8 cellular contexts compared by ENCODE assay signal in genomic region chr2:161063074-161063945, GRCh38.
DNase-seq lines count a peak whose midpoint lies in the region; ATAC-seq and TF ChIP-seq lines count a peak whose summit lies in the region.

No MANE protein-coding gene starts in this region.

- TF ChIP-seq RAD21 in HCT116 (IDR thresholded peaks at IDR 0.05; ENCODE audit: low read depth) = peak; percentile 87

- TF ChIP-seq CTCF in GM12801 (IDR thresholded peaks at IDR 0.05; ENCODE audit: extremely low read depth, insufficient read length) (peak; percentile 39), HCT116 (IDR thresholded peaks at IDR 0.05 in 2 of 3, conservative IDR thresholded peaks at IDR 0.05 in 1 of 3; ENCODE audit: borderline replicate concordance in 1 of 3, insufficient read depth in 1 of 3, low read depth in 2 of 3, low read length in 2 of 3) (peak; percentile 60 to 93 (median 90); a peak in 5 of 6 replicates), MM.1S (IDR thresholded peaks at IDR 0.05; ENCODE audit: low read length) (peak; percentile 85), upper lobe of left lung (IDR thresholded peaks at IDR 0.05) (peak; percentile 72 to 96 (median 82))

- POLR2A ChIA-PET in HCT116 (lab: Charles Lee) = interaction anchor here (0.8 kb wide), 2 partner anchors 26 to 822 kb away, joined by 3 read pairs; no protein-coding TSS in a partner anchor

- TF ChIP-seq POLR2A in HCT116 (IDR thresholded peaks at IDR 0.05; ENCODE audit: borderline replicate concordance, extremely low read depth, insufficient read depth, insufficient read length) (no peak), upper lobe of left lung (IDR thresholded peaks at IDR 0.05) (no peak)

- H3K79me2 ChIP-seq in HCT116 (ENCODE audit: insufficient read depth, low read length) = no peaks in the 10 kb centered on the region
- H3K79me2 ChIP-seq in MM.1S (ENCODE audit: low read length) = no peaks in the 10 kb centered on the region
- no peaks in the 10 kb centered on the region for H3K79me2 ChIP-seq in trophoblast cell (ENCODE audit: control insufficient read depth, insufficient read depth, low read length, poor library complexity)

- no peak overlapping the region for H4K91ac ChIP-seq in trophoblast cell (ENCODE audit: low read depth, low read length)

- peaks cover 5% of the 10 kb centered on the region for H3K27me3 Mint-ChIP-seq in activated naive CD4-positive, alpha-beta T cell treated with anti-CD3 and anti-CD28 coated beads for 36 hours (ENCODE audit: low read depth)

- no peaks in the 10 kb centered on the region for H3K9me3 ChIP-seq in HCT116 (ENCODE audit: control insufficient read depth in 1 of 2, insufficient read depth in 1 of 2, low read depth in 1 of 2, low read length in 2 of 2)
- no peaks in the 10 kb centered on the region for H3K9me3 ChIP-seq in MM.1S (replicated peaks; ENCODE audit: insufficient read depth, low read length)
- H3K9me3 ChIP-seq in trophoblast cell (ENCODE audit: insufficient read depth, low read depth, low read length) = no peaks in the 10 kb centered on the region
- H3K9me3 ChIP-seq in upper lobe of left lung = no peaks in the 10 kb centered on the region

- H3K9ac ChIP-seq in HCT116 (ENCODE audit: low read length) (no peak overlapping the region), MM.1S (ENCODE audit: low read length) (no peak overlapping the region), trophoblast cell (ENCODE audit: low read length) (no peak overlapping the region)

- no peak overlapping the region for H3K27ac Mint-ChIP-seq in activated naive CD4-positive, alpha-beta T cell treated with anti-CD3 and anti-CD28 coated beads for 36 hours

- ATAC-seq in HCT116 = peak; percentile 97
- peak; percentile 87 to 96 for ATAC-seq in upper lobe of left lung (ENCODE audit: low FRiP score in 2 of 2)

- no peak overlapping the region for H3K27ac ChIP-seq in HCT116 (ENCODE audit: low read depth, low read length)
- H3K27ac ChIP-seq in MM.1S (ENCODE audit: low read length) = no peak overlapping the region
- no peak overlapping the region for H3K27ac ChIP-seq in trophoblast cell (ENCODE audit: low read depth, low read length)
- H3K27ac ChIP-seq in upper lobe of left lung = no peak overlapping the region

- no peak overlapping the region for H3K4ac ChIP-seq in trophoblast cell (ENCODE audit: low read depth, low read length)

- no peak overlapping the region for H2BK12ac ChIP-seq in trophoblast cell (ENCODE audit: low read length)

- no peaks in the 10 kb centered on the region for H3K9me3 Mint-ChIP-seq in activated naive CD4-positive, alpha-beta T cell treated with anti-CD3 and anti-CD28 coated beads for 36 hours

- H3K27me3 ChIP-seq in HCT116 (ENCODE audit: insufficient read depth, low read length) = no peaks in the 10 kb centered on the region
- no peaks in the 10 kb centered on the region for H3K27me3 ChIP-seq in MM.1S (replicated peaks; ENCODE audit: insufficient read depth, low read length)
- no peaks in the 10 kb centered on the region for H3K27me3 ChIP-seq in trophoblast cell (ENCODE audit: insufficient read depth, low read length)
- no peaks in the 10 kb centered on the region for H3K27me3 ChIP-seq in upper lobe of left lung

- no peaks in the 10 kb centered on the region for H3K36me3 Mint-ChIP-seq in activated naive CD4-positive, alpha-beta T cell treated with anti-CD3 and anti-CD28 coated beads for 36 hours (ENCODE audit: low read depth)

- H4K12ac ChIP-seq in trophoblast cell (ENCODE audit: low read depth, low read length) = no peak overlapping the region

- H4K20me1 ChIP-seq in HCT116 (ENCODE audit: insufficient read depth) (no peaks in the 10 kb centered on the region), MM.1S (ENCODE audit: insufficient read depth, low read length) (no peaks in the 10 kb centered on the region)

- H3K9me2 ChIP-seq in HCT116 (ENCODE audit: insufficient read depth) = no peaks in the 10 kb centered on the region
- H3K9me2 ChIP-seq in MM.1S (replicated peaks; ENCODE audit: insufficient read depth, low read length) = no peaks in the 10 kb centered on the region

- H2BK120ac ChIP-seq in trophoblast cell (ENCODE audit: insufficient read depth, low read length, poor library complexity) = no peak overlapping the region

- in situ Hi-C loops in SK-MEL-5 (cut with HindIII; ENCODE audit: low pct_unique_long_range_greater_than_20kb, low sequenced_read_pairs) = no loop called here

- H3K4me1 Mint-ChIP-seq in activated naive CD4-positive, alpha-beta T cell treated with anti-CD3 and anti-CD28 coated beads for 36 hours (ENCODE audit: low read depth) = peaks cover 8% of the 10 kb centered on the region

- no peak overlapping the region for H2AK5ac ChIP-seq in trophoblast cell (ENCODE audit: low read length)

- H3K4me2 ChIP-seq in HCT116 (ENCODE audit: low read length) (peak overlapping the region; percentile 51), MM.1S (ENCODE audit: low read depth, low read length) (peak overlapping the region; percentile 27; the same call in 1 of the 2 replicates), trophoblast cell (ENCODE audit: low read length) (peak overlapping the region; percentile 35)

- RAD21 ChIA-PET in HCT116 (lab: Charles Lee; ENCODE audit: low non-redundant PET in 1 of 2, low total read pairs in 2 of 2, uncharacterized antibody in 2 of 2, unreplicated experiment in 2 of 2) = interaction anchor here (0.8 to 1.1 kb wide), 3 partner anchors 59 to 739 kb away, joined by 3 to 5 read pairs (median 4); no protein-coding TSS in a partner anchor

- CTCF ChIA-PET in HCT116 (lab: Charles Lee) = interaction anchor here (0.6 to 1.6 kb wide), 29 partner anchors 10 to 954 kb away, joined by 3 to 13 read pairs (median 4); no protein-coding TSS in a partner anchor
- CTCF ChIA-PET in activated naive CD4-positive, alpha-beta T cell treated with anti-CD3 and anti-CD28 coated beads for 36 hours (lab: Charles Lee) = interaction anchor here (0.6 to 3.9 kb wide), 59 partner anchors 10 to 954 kb away, joined by 3 to 39 read pairs (median 4); no protein-coding TSS in a partner anchor

- no peaks in the 10 kb centered on the region for H3F3A ChIP-seq in MM.1S (ENCODE audit: insufficient read depth, low read length)

- no peak overlapping the region for H3K18ac ChIP-seq in trophoblast cell (ENCODE audit: low read length)

- H2AFZ ChIP-seq in HCT116 (ENCODE audit: low read depth, low read length, poor library complexity, severe bottlenecking) (peak overlapping the region; percentile 99), MM.1S (ENCODE audit: low read length) (peak overlapping the region; percentile 44; the same call in 1 of the 2 replicates), trophoblast cell (ENCODE audit: insufficient read depth, low read length, poor library complexity) (no peak overlapping the region)

- no CpG with 5 or more reads among the region's 8 CpGs for WGBS in trophoblast cell (ENCODE audit: extremely low coverage, insufficient coverage, insufficient read length)
- WGBS in upper lobe of left lung, 2 donors = 35 to 36% methylated on average over 8 of the region's 8 CpGs

- no peak overlapping the region for H3K23ac ChIP-seq in trophoblast cell (ENCODE audit: low read length)

- no peak overlapping the region for H3K14ac ChIP-seq in trophoblast cell (ENCODE audit: low read length)

- H3K4me3 ChIP-seq in HCT116 (replicated peaks in 1 of 2; ENCODE audit: low read depth in 1 of 2, low read length in 2 of 2) = no peak overlapping the region
- no peak overlapping the region for H3K4me3 ChIP-seq in MM.1S (ENCODE audit: low read length)
- no peak overlapping the region for H3K4me3 ChIP-seq in trophoblast cell (ENCODE audit: low read depth, low read length)
- no peak overlapping the region for H3K4me3 ChIP-seq in upper lobe of left lung

- intact Hi-C loops in HCT116 (cut with micrococcal nuclease) = loop anchor here (2.0 to 5.0 kb wide), 2 partner anchors 209 to 953 kb away; no protein-coding TSS in a partner anchor
- intact Hi-C loops in activated naive CD4-positive, alpha-beta T cell treated with anti-CD3 and anti-CD28 coated beads for 36 hours (cut with micrococcal nuclease) = loop anchor here (1.0 to 2.0 kb wide), 3 partner anchors 69 to 953 kb away; no protein-coding TSS in a partner anchor

- H4K8ac ChIP-seq in trophoblast cell (ENCODE audit: low read depth, low read length) = no peak overlapping the region

- H3K36me3 ChIP-seq in HCT116 (ENCODE audit: control insufficient read depth in 1 of 2, insufficient read depth in 2 of 2, low read length in 2 of 2) (no peaks in the 10 kb centered on the region), MM.1S (replicated peaks; ENCODE audit: insufficient read depth, low read length) (no peaks in the 10 kb centered on the region), trophoblast cell (ENCODE audit: control insufficient read depth in 1 of 2, insufficient read depth in 2 of 2, low read length in 2 of 2) (no peaks in the 10 kb centered on the region), upper lobe of left lung (no peaks in the 10 kb centered on the region)

- DNase-seq in HCT116 (ENCODE audit: low read depth, low spot score) (peak; percentile 75), MM.1S (peak; percentile 71), SK-MEL-5 (ENCODE audit: low read depth, low spot score) (peak; percentile 81), glomerular endothelial cell (ENCODE audit: extremely low read depth, low read depth, low spot score) (peak; percentile 73), trophoblast cell (peak; percentile 56 to 92), upper lobe of left lung (peak in 1 of 2 donors; percentile 74)
- peak; percentile 81 for DNase-seq in activated naive CD4-positive, alpha-beta T cell treated with anti-CD3 and anti-CD28 coated beads for 36 hours

- H3K4me3 Mint-ChIP-seq in activated naive CD4-positive, alpha-beta T cell treated with anti-CD3 and anti-CD28 coated beads for 36 hours = no peak overlapping the region

- no peaks in the 10 kb centered on the region for H3K79me1 ChIP-seq in trophoblast cell (ENCODE audit: low read length)

- H3K4me1 ChIP-seq in HCT116 (ENCODE audit: control insufficient read depth in 1 of 2, insufficient read depth in 2 of 2, low read length in 2 of 2) = peaks cover 0 to 9% of the 10 kb centered on the region in 2 experiments; a peak in 3 of 4 replicates
- no peaks in the 10 kb centered on the region for H3K4me1 ChIP-seq in MM.1S (ENCODE audit: low read length)
- peaks cover 0 to 7% of the 10 kb centered on the region in 2 experiments for H3K4me1 ChIP-seq in trophoblast cell (ENCODE audit: control insufficient read depth in 1 of 2, insufficient read depth in 2 of 2, low read length in 2 of 2)
- peaks cover 0 to 7% (median 5%) of the 10 kb centered on the region in 4 donors for H3K4me1 ChIP-seq in upper lobe of left lung

- no TSS peak for BruUV-seq in HCT116 (replicated peaks; lab: Mats Ljungman, UMichigan)

- no peak overlapping the region for H2BK5ac ChIP-seq in trophoblast cell (ENCODE audit: low read depth, low read length, poor library complexity)

- TF ChIP-seq EP300 in upper lobe of left lung (IDR thresholded peaks at IDR 0.05) = no peak

TF ChIP-seq in HCT116, 20 proteins besides CTCF, POLR2A, EP300 and RAD21 (continues in another document):
- TF ChIP-seq SIN3A (IDR thresholded peaks at IDR 0.05; ENCODE audit: low read depth) = no peak
- TF ChIP-seq ZFX (IDR thresholded peaks at IDR 0.05) = no peak
- TF ChIP-seq MAX (IDR thresholded peaks at IDR 0.05) = 0 out of 2 replicates have a peak, but pooled peaks have one; percentile 29
- TF ChIP-seq EZH2phosphoT487 (IDR thresholded peaks at IDR 0.05; ENCODE audit: borderline replicate concordance) = no peak

Comparison
In these comparisons a context has a peak if more than half of its experiments do, and no peak if none do; other contexts are left out.
1. CTCF ChIP-seq: peak in every context shown above with its lines; median percentile 90 in HCT116; 85 in MM.1S; 82 in upper lobe of left lung; 39 in GM12801.